In genomic region chr2:76252704-76253103, GRCh38 we compare ENCODE assay signal across 8 cellular contexts.
"Had no signal": no experiment of that assay in that cellular context is flagged by ENCODE, and none has a peak within 500 bp of the region (broad histone marks: within the 10 kb centered on the region; RNA-seq: fewer than 3 reads in every experiment).

No MANE protein-coding gene starts in this region.

- FAIRE-seq: H1, H54, HTR-8/SVneo, K562 had no signal

- H3K4me3 ChIP-seq: GM23338, K562 had no signal

- DNase-seq: H9, HCEC 1CT, IMR-90 had no signal

- H2AFZ ChIP-seq: GM23338 had no signal

- ATAC-seq: GM23338, K562 had no signal

- H3K4me2 ChIP-seq: GM23338 had no signal
